ENCODE assay signal across 8 cellular contexts in genomic region chr13:35953537-35954206, GRCh38.
DNase-seq lines count a peak whose midpoint lies in the region; TF ChIP-seq lines count a peak whose summit lies in the region.

No MANE protein-coding gene starts in this region.

- no peaks in the 10 kb centered on the region for H3K36me3 Mint-ChIP-seq in MCF 10A (ENCODE audit: insufficient read depth, unreplicated experiment)
- no peaks in the 10 kb centered on the region for H3K36me3 Mint-ChIP-seq in activated CD4-positive, alpha-beta memory T cell treated with anti-CD3 and anti-CD28 coated beads for 36 hours

- no peaks in the 10 kb centered on the region for H3K36me3 ChIP-seq in HEK293 (ENCODE audit: control insufficient read depth in 2 of 2, insufficient read depth in 1 of 2, low read length in 2 of 2)

- no peaks in the 10 kb centered on the region for H3K9me3 Mint-ChIP-seq in MCF 10A (ENCODE audit: unreplicated experiment)
- no peaks in the 10 kb centered on the region for H3K9me3 Mint-ChIP-seq in activated CD4-positive, alpha-beta memory T cell treated with anti-CD3 and anti-CD28 coated beads for 36 hours

- no peak overlapping the region for H3K27ac ChIP-seq in HEK293 (ENCODE audit: extremely low read depth, low read depth, low read length)

- H3K27me3 Mint-ChIP-seq in MCF 10A (ENCODE audit: insufficient read depth, unreplicated experiment): peaks cover 17% of the 10 kb centered on the region
- H3K27me3 Mint-ChIP-seq in activated CD4-positive, alpha-beta memory T cell treated with anti-CD3 and anti-CD28 coated beads for 36 hours: no peaks in the 10 kb centered on the region

- H3K4me3 Mint-ChIP-seq in MCF 10A (ENCODE audit: unreplicated experiment): no peak overlapping the region
- H3K4me3 Mint-ChIP-seq in activated CD4-positive, alpha-beta memory T cell treated with anti-CD3 and anti-CD28 coated beads for 36 hours: no peak overlapping the region

- H3K27ac Mint-ChIP-seq in MCF 10A (ENCODE audit: low read depth, unreplicated experiment): no peak overlapping the region
- no peak overlapping the region for H3K27ac Mint-ChIP-seq in activated CD4-positive, alpha-beta memory T cell treated with anti-CD3 and anti-CD28 coated beads for 36 hours

- intact Hi-C loops in MCF 10A (cut with micrococcal nuclease): loop anchor here (1.0 to 10.0 kb wide), 4 partner anchors 99 to 323 kb away; no protein-coding TSS in a partner anchor
- intact Hi-C loops in activated CD4-positive, alpha-beta memory T cell treated with anti-CD3 and anti-CD28 coated beads for 36 hours (cut with micrococcal nuclease): no loop called here

- no peaks in the 10 kb centered on the region for H3K9me3 ChIP-seq in HEK293 (ENCODE audit: control insufficient read depth, insufficient read depth, low read depth, low read length)

- peak; percentile 16; the same call in 1 of the 2 replicates for TF ChIP-seq CTCF in HEK293 (tag by site-specific recombination; IDR thresholded peaks at IDR 0.05)
- TF ChIP-seq CTCF in MCF 10A (IDR thresholded peaks at IDR 0.05; ENCODE audit: unreplicated experiment): peak; percentile 47

- CTCF ChIA-PET in HEK293 (lab: Yijun Ruan, JAX): interaction anchor here (0.5 to 2.5 kb wide), 10 partner anchors 10 to 1687 kb away, joined by 3 to 8 read pairs (median 4); no protein-coding TSS in a partner anchor
- CTCF ChIA-PET in MCF 10A (lab: Yijun Ruan, JAX): interaction anchor here (0.6 to 2.2 kb wide), 9 partner anchors 26 to 937 kb away, joined by 3 to 9 read pairs (median 3); no protein-coding TSS in a partner anchor
- CTCF ChIA-PET in activated CD4-positive, alpha-beta memory T cell treated with anti-CD3 and anti-CD28 coated beads for 36 hours (lab: Charles Lee): no interaction called here

- no peak overlapping the region for H3K4me3 ChIP-seq in HEK293 (ENCODE audit: low read depth, low read length)

- BruUV-seq in MCF 10A (replicated peaks; lab: Mats Ljungman, UMichigan): no TSS peak

- no peaks in the 10 kb centered on the region for H3K4me1 ChIP-seq in HEK293 (ENCODE audit: control insufficient read depth, insufficient read depth, low read length)

- peak; percentile 84 for DNase-seq in AG20443 (ENCODE audit: low spot score)
- peak; percentile 90 for DNase-seq in NCI-H345 treated with DMSO at 0.1 percent for 48 hours (lab: John Stamatoyannopoulos, UW; ENCODE audit: unreplicated experiment)
- peak; percentile 64 for DNase-seq in MCF 10A (ENCODE audit: unreplicated experiment)
- peak; percentile 85 for DNase-seq in iPS-NIHi7 (ENCODE audit: extremely low spot score)
- peak; percentile 73 for DNase-seq in smooth muscle cell of the brain vasculature (ENCODE audit: low read depth, low spot score)
- DNase-seq in stimulated activated CD4-positive, alpha-beta T cell treated with anti-CD3 and anti-CD28 coated beads, Interleukin-1b, Interleukin-23, amount 100 ng/mL, for 48 hours: no peak
- DNase-seq in activated CD4-positive, alpha-beta memory T cell treated with anti-CD3 and anti-CD28 coated beads for 36 hours: no peak

- no peaks in the 10 kb centered on the region for H3K4me1 Mint-ChIP-seq in MCF 10A (ENCODE audit: insufficient read depth, unreplicated experiment)
- no peaks in the 10 kb centered on the region for H3K4me1 Mint-ChIP-seq in activated CD4-positive, alpha-beta memory T cell treated with anti-CD3 and anti-CD28 coated beads for 36 hours (ENCODE audit: low read depth)

- POLR2A ChIA-PET in HEK293 (lab: Yijun Ruan, JAX) (no interaction called here), MCF 10A (lab: Yijun Ruan, JAX) (interaction anchor here (0.7 to 1.1 kb wide), 2 partner anchors 22 to 135 kb away, joined by 3 read pairs; no protein-coding TSS in a partner anchor)
- POLR2A ChIA-PET in activated CD4-positive, alpha-beta memory T cell treated with anti-CD3 and anti-CD28 coated beads for 36 hours (lab: Charles Lee): no interaction called here

TF ChIP-seq in HEK293, 187 proteins besides CTCF, POLR2A, EP300 and RAD21 (continues in another document):
- TF ChIP-seq ZNF324 (tag by site-specific recombination; IDR thresholded peaks at IDR 0.05) (no peak), ZNF48 (tag by site-specific recombination; IDR thresholded peaks at IDR 0.05) (no peak), ZNF248 (tag by site-specific recombination; IDR thresholded peaks at IDR 0.05) (no peak), MYNN (tag by site-specific recombination; IDR thresholded peaks at IDR 0.05; ENCODE audit: borderline replicate concordance) (peak; percentile 42; the same call in 1 of the 2 replicates), ZXDB (tag by site-specific recombination; IDR thresholded peaks at IDR 0.05) (no peak), BCL11A (tag by site-specific recombination; IDR thresholded peaks at IDR 0.05; ENCODE audit: low read depth) (no peak), PRDM4 (tag by site-specific recombination; IDR thresholded peaks at IDR 0.05) (no peak), ZNF521 (tag by site-specific recombination; IDR thresholded peaks at IDR 0.05) (no peak), INSM2 (tag by site-specific recombination; IDR thresholded peaks at IDR 0.05) (no peak), ZNF341 (tag by site-specific recombination; IDR thresholded peaks at IDR 0.05; ENCODE audit: low read depth) (no peak), PRDM2 (tag by site-specific recombination; IDR thresholded peaks at IDR 0.05; ENCODE audit: borderline replicate concordance) (no peak), ZNF404 (tag by site-specific recombination; IDR thresholded peaks at IDR 0.05) (no peak)

Comparison
In these comparisons a context has a peak if more than half of its experiments do, and no peak if none do; other contexts are left out.
1. DNase-seq: peak in AG20443 (single experiment), NCI-H345 treated with DMSO at 0.1 percent for 48 hours (single experiment), MCF 10A (single experiment), iPS-NIHi7 (single experiment) and smooth muscle cell of the brain vasculature (single experiment); none in stimulated activated CD4-positive, alpha-beta T cell treated with anti-CD3 and anti-CD28 coated beads, Interleukin-1b, Interleukin-23, amount 100 ng/mL, for 48 hours (single experiment) and activated CD4-positive, alpha-beta memory T cell treated with anti-CD3 and anti-CD28 coated beads for 36 hours (single experiment).